In the genomic region with DNA sequence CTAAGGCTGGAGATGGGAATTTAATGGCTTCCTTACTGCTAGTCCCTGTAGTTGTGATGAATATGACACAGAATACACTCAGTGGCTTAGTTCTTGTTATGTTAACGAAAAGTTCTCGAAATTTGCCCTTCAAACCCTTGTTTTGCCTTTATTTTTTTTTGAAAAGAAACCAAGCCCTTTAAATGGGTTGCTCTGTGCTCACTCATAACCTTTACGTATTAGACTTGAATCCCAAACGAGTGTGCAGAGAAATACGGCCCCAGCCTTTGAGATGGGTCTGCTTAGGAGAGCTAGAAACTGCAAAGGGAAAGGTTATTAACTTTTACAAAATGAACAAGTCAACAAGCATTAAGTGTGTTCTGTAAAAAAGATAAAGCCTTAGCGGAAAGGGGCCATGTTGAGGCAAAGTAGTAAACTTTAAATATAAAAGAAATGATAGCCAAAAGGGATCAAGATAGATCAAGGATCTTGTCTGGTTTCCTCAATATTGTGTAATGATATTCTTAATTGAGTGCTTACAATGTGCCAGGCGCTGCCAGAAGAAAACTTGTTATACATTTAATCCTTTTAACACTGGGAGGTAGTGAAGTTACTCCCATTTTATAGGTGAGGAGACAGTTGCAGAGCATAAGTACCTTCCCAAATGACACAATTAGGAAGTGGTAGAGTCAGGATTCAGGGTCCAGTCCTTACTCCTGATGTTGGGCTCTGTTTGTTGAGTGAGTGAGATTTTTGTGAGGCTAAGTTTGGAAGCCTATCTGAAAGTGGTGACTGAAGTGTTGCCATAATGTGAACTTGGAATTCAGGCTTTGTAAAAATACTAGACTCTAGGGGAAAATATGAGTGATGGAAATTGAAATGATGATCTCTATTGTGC, we compare ENCODE assay signal across 8 cellular contexts. TPM values are rescaled to one million over a fixed set of nuclear protein-coding genes. Genes with fewer than 3 reads are reported as not detected.
DNase-seq lines count a peak whose midpoint lies in the region; ATAC-seq, FAIRE-seq and TF ChIP-seq lines count a peak whose summit lies in the region.

No MANE protein-coding gene starts in this region.

- H3K4me1 ChIP-seq in Panc1 (ENCODE audit: control insufficient read depth, insufficient read depth, low read length) (peaks cover 27% of the 10 kb centered on the region), endothelial cell of umbilical vein (ENCODE audit: control insufficient read depth, extremely low read depth, insufficient read depth, low read length) (peaks cover 31% of the 10 kb centered on the region), neuronal stem cell (ENCODE audit: control insufficient read depth in 2 of 2, insufficient read depth in 1 of 2, low read depth in 1 of 2, low read length in 2 of 2) (peaks cover 11 to 13% of the 10 kb centered on the region in 2 donors)

- H3K9me3 ChIP-seq in Panc1 (ENCODE audit: control insufficient read depth, insufficient read depth, low read depth, low read length) (no peaks in the 10 kb centered on the region), endothelial cell of umbilical vein (replicated peaks; ENCODE audit: control insufficient read depth, insufficient read depth, low read length) (no peaks in the 10 kb centered on the region), neuronal stem cell (replicated peaks in 1 of 2; ENCODE audit: control insufficient read depth in 2 of 2, insufficient read depth in 1 of 2, low read depth in 1 of 2, low read length in 2 of 2) (no peaks in the 10 kb centered on the region)

- H4K20me1 ChIP-seq in endothelial cell of umbilical vein (replicated peaks; ENCODE audit: control insufficient read depth, extremely low read depth, insufficient read depth, low read length) = peaks cover 6% of the 10 kb centered on the region

- H3K79me1 ChIP-seq in neuronal stem cell (ENCODE audit: low read depth, low read length) = peaks cover 3% of the 10 kb centered on the region

- POLR2A ChIA-PET in Panc1 (lab: Charles Lee) (interaction anchor here (1.0 kb wide), 2 partner anchors 8 to 26 kb away, joined by 3 to 6 read pairs; no protein-coding TSS in a partner anchor), endothelial cell of umbilical vein (lab: Charles Lee) (no interaction called here)

- no peak overlapping the region for H4K91ac ChIP-seq in neuronal stem cell (ENCODE audit: low read depth, low read length, poor library complexity)

- H3K9me1 ChIP-seq in endothelial cell of umbilical vein (replicated peaks; ENCODE audit: control insufficient read depth, extremely low read depth, insufficient read depth, low read length) = no peaks in the 10 kb centered on the region

- DNase-seq in NCI-H1417 (lab: John Stamatoyannopoulos, UW) (peak in 2 of 3 experiments; percentile 44 to 57), NCI-H1417 treated with DMSO at 0.1 percent for 48 hours (lab: John Stamatoyannopoulos, UW) (no peak), Panc1 (ENCODE audit: low read depth, low spot score) (no peak), endothelial cell of umbilical vein (ENCODE audit: low read depth, low spot score) (peak; percentile 42), neuronal stem cell (ENCODE audit: low spot score) (no peak), NCI-H146 (lab: John Stamatoyannopoulos, UW) (no peak)
- no peak for DNase-seq in activated CD4-positive, CD25-positive, alpha-beta regulatory T cell treated with anti-CD3 and anti-CD28 coated beads, Interleukin-2, amount 50 U/mL, for 72 hours

- no peak for TF ChIP-seq POLR2A in endothelial cell of umbilical vein (IDR thresholded peaks at IDR 0.05; ENCODE audit: low read depth, low read length)

- intact Hi-C loops in Panc1 (cut with micrococcal nuclease; ENCODE audit: unreplicated experiment) (loop anchor here (5.0 kb wide), 1 partner anchor 392 kb away; no protein-coding TSS in a partner anchor), endothelial cell of umbilical vein (cut with micrococcal nuclease) (loop anchor here (1.0 to 10.0 kb wide), 5 partner anchors 155 to 452 kb away; no protein-coding TSS in a partner anchor)

- peaks cover 65% of the 10 kb centered on the region for H3K79me2 ChIP-seq in endothelial cell of umbilical vein (ENCODE audit: control insufficient read depth, insufficient read depth, low read length)

- TF ChIP-seq CTCF in Panc1 (IDR thresholded peaks at IDR 0.05) (no peak), endothelial cell of umbilical vein (IDR thresholded peaks at IDR 0.05; ENCODE audit: extremely low read depth in 1 of 2, insufficient read depth in 1 of 2, low read depth in 1 of 2, low read length in 2 of 2) (no peak)

- H2AK5ac ChIP-seq in neuronal stem cell (ENCODE audit: low read depth, low read length) = no peak overlapping the region

- no peak for FAIRE-seq in endothelial cell of umbilical vein (lab: Jason Lieb, UNC)

- H3K4me2 ChIP-seq in endothelial cell of umbilical vein (ENCODE audit: insufficient read depth, low read length) (peak overlapping the region; percentile 91), neuronal stem cell (ENCODE audit: insufficient read depth, low read length, poor library complexity, severe bottlenecking) (peak overlapping the region; percentile 72)

- H3K27ac ChIP-seq in Panc1 (ENCODE audit: low read length) (peak overlapping the region; percentile 92), endothelial cell of umbilical vein (ENCODE audit: insufficient read depth, low read depth, low read length) (peak overlapping the region; percentile 79), neuronal stem cell (replicated peaks; ENCODE audit: low read length) (no peak overlapping the region)

- H3K18ac ChIP-seq in neuronal stem cell (ENCODE audit: low read length) = no peak overlapping the region

- no peak overlapping the region for H3K23ac ChIP-seq in neuronal stem cell (ENCODE audit: low read depth, low read length, poor library complexity)

- CTCF ChIA-PET in Panc1 (lab: Charles Lee) = interaction anchor here (0.7 kb wide), 2 partner anchors 392 to 577 kb away, joined by 3 read pairs; no protein-coding TSS in a partner anchor
- CTCF ChIA-PET in endothelial cell of umbilical vein (lab: Charles Lee) = interaction anchor here (0.7 to 6.8 kb wide), 12 partner anchors 17 to 722 kb away, joined by 3 to 87 read pairs (median 3); no protein-coding TSS in a partner anchor

- ATAC-seq in Panc1 = no peak
- ATAC-seq in HG03139 (IDR thresholded peaks at IDR 0.05; ENCODE audit: unreplicated experiment) = no peak

- no CpG with 5 or more reads among the region's 7 CpGs for WGBS in neuronal stem cell (ENCODE audit: extremely low coverage in 2 of 2, insufficient read length in 2 of 2, insufficient replicate concordance in 1 of 2), 2 donors

- H3K36me3 ChIP-seq in Panc1 (ENCODE audit: control insufficient read depth, insufficient read depth, low read length) (peaks cover 3% of the 10 kb centered on the region; the same call in 1 of the 2 replicates), endothelial cell of umbilical vein (ENCODE audit: control insufficient read depth in 2 of 2, extremely low read depth in 1 of 2, insufficient read depth in 2 of 2, low read length in 2 of 2) (peaks cover 4 to 7% of the 10 kb centered on the region in 2 experiments), neuronal stem cell (replicated peaks in 1 of 2; ENCODE audit: control insufficient read depth in 2 of 2, insufficient read depth in 2 of 2, low read length in 2 of 2) (peaks cover 0 to 5% of the 10 kb centered on the region in 2 donors)

- H3K9ac ChIP-seq in endothelial cell of umbilical vein (replicated peaks; ENCODE audit: extremely low read depth, insufficient read depth, low read length) (peak overlapping the region; percentile 96), neuronal stem cell (ENCODE audit: low read depth, low read length, poor library complexity) (no peak overlapping the region)

- no peak overlapping the region for H3K4ac ChIP-seq in neuronal stem cell (ENCODE audit: low read length)

- no peak overlapping the region for H2BK120ac ChIP-seq in neuronal stem cell (ENCODE audit: low read depth, low read length)

- in situ Hi-C loops in Panc1 (cut with HindIII; ENCODE audit: low pct_unique_long_range_greater_than_20kb, low sequenced_read_pairs) = no loop called here

- H2BK15ac ChIP-seq in neuronal stem cell (ENCODE audit: low read length) = no peak overlapping the region

- H3K4me3 ChIP-seq in Panc1 (ENCODE audit: low read depth in 2 of 2, low read length in 2 of 2) (peak overlapping the region; percentile 93 to 100), endothelial cell of umbilical vein (replicated peaks in 1 of 3; ENCODE audit: insufficient read depth in 1 of 3, low read depth in 1 of 3, low read length in 3 of 3) (peak overlapping the region; percentile 71 to 99 (median 95)), neuronal stem cell (ENCODE audit: low read length in 2 of 2) (peak overlapping the region; percentile 49 to 65)

- dilution Hi-C loops in endothelial cell of umbilical vein (cut with MboI; ENCODE audit: extremely low pct_ligation_motif_present, low sequenced_read_pairs) = loop anchor here (25.0 kb wide), 1 partner anchor 367 kb away; no protein-coding TSS in a partner anchor

- H4K8ac ChIP-seq in neuronal stem cell (ENCODE audit: low read depth, low read length) = no peak overlapping the region

- BruUV-seq in Panc1 (replicated peaks; lab: Mats Ljungman, UMichigan) (TSS peak; percentile 81), endothelial cell of umbilical vein (replicated peaks; lab: Mats Ljungman, UMichigan) (no TSS peak)

- H3K27me3 ChIP-seq in Panc1 (ENCODE audit: control insufficient read depth, insufficient read depth, low read length) (no peaks in the 10 kb centered on the region), endothelial cell of umbilical vein (ENCODE audit: control insufficient read depth in 2 of 2, insufficient read depth in 2 of 2, low read length in 2 of 2) (no peaks in the 10 kb centered on the region), neuronal stem cell (ENCODE audit: control insufficient read depth in 3 of 3, insufficient read depth in 3 of 3, low read depth in 1 of 3, low read length in 3 of 3) (no peaks in the 10 kb centered on the region)

- no peak overlapping the region for H3K14ac ChIP-seq in neuronal stem cell (ENCODE audit: low read length)

- H2BK5ac ChIP-seq in neuronal stem cell (ENCODE audit: low read length) = no peak overlapping the region

- H2AFZ ChIP-seq in endothelial cell of umbilical vein (ENCODE audit: low read depth, low read length) (no peak overlapping the region), neuronal stem cell (ENCODE audit: low read length) (no peak overlapping the region)

- H2BK12ac ChIP-seq in neuronal stem cell (ENCODE audit: low read length) = no peak overlapping the region

RNA-seq across cellular contexts. Expression of gene NUDT4, which starts 1.9 kb away (rescaled TPM):
- 45.7 TPM for total RNA-seq in Panc1 (2021; ENCODE audit: unreplicated experiment)
- 11.2 TPM for polyA plus RNA-seq in Panc1 (2012; ENCODE audit: insufficient read length)
- 161 and 166 TPM in 2 replicates for total RNA-seq in endothelial cell of umbilical vein
- 66.2 and 76.0 TPM in 2 replicates for polyA plus RNA-seq in endothelial cell of umbilical vein
- 82.8 and 85.2 TPM in 2 replicates for polyA plus RNA-seq in endothelial cell of umbilical vein (2011; cell fraction: cytosol; rRNA removed)
- 50.9 and 85.5 TPM in 2 replicates for polyA plus RNA-seq in endothelial cell of umbilical vein (2011; cell fraction: nucleus; rRNA removed)
- 143 and 158 TPM in 2 replicates for polyA plus RNA-seq in endothelial cell of umbilical vein (2012)
- polyA minus RNA-seq in endothelial cell of umbilical vein = 77.6 and 95.0 TPM in 2 replicates
- 19.4 TPM for polyA minus RNA-seq in endothelial cell of umbilical vein (2011; cell fraction: cytosol; rRNA and poly(A)+ RNA removed)
- polyA minus RNA-seq in endothelial cell of umbilical vein (2011; cell fraction: nucleus; rRNA and poly(A)+ RNA removed) = 96.4 and 139 TPM in 2 replicates
- 42.1 TPM for polyA plus RNA-seq in neuronal stem cell (2013, experiment 1 of 2)
- polyA plus RNA-seq in neuronal stem cell (2013, experiment 2 of 2) = 44.5 TPM

Comparison
In these comparisons a context has a peak if more than half of its experiments do, and no peak if none do; other contexts are left out.
1. DNase-seq: peak in NCI-H1417 (2 of 3) and endothelial cell of umbilical vein (single experiment); none in NCI-H1417 treated with DMSO at 0.1 percent for 48 hours (single experiment), Panc1 (single experiment), neuronal stem cell (single experiment), activated CD4-positive, CD25-positive, alpha-beta regulatory T cell treated with anti-CD3 and anti-CD28 coated beads, Interleukin-2, amount 50 U/mL, for 72 hours (single experiment) and NCI-H146 (single experiment).
2. Peak in every context shown above with its lines, with median percentiles within 50 percentile points of each other: H3K4me3 ChIP-seq.